Comparison of ENCODE assay signal across 20 cellular contexts in genomic region chr10:126659750-126660149, GRCh38.
"Had no signal": no experiment of that assay in that cellular context is flagged by ENCODE, and none has a peak within 500 bp of the region (broad histone marks: within the 10 kb centered on the region; RNA-seq: fewer than 3 reads in every experiment).

No MANE protein-coding gene starts in this region.

- ATAC-seq: effector memory CD8-positive, alpha-beta T cell; left lobe of liver; mucosa of descending colon; sciatic nerve; stimulated activated memory B cell treated with anti-CD40 and anti-IgM and Interleukin-4, amounts not matched to agents 10 μg/mL and 1 μg/mL and 100 μg/mL, for 72 hours; stimulated activated naive CD8-positive, alpha-beta T cell treated with anti-CD3 and anti-CD28 coated beads, Interleukin-15, Interleukin-2, amounts not matched to agents 100 U/mL and 50 U/mL, for 24 hours; upper lobe of right lung had no signal

- H3K27me3 ChIP-seq: colonic mucosa, esophagus squamous epithelium, neural progenitor cell, right atrium auricular region, transverse colon, upper lobe of right lung, uterus had no signal

- H3K27ac ChIP-seq: colonic mucosa, esophagus squamous epithelium, neural progenitor cell, parathyroid adenoma, prostate gland, right atrium auricular region, transverse colon, upper lobe of right lung, uterus had no signal

- DNase-seq: colonic mucosa; dermis blood vessel endothelial cell; effector memory CD8-positive, alpha-beta T cell; erythroblast; esophagus squamous epithelium; mucosa of descending colon; naive B cell; stimulated activated CD4-positive, alpha-beta T cell treated with anti-CD3 and anti-CD28 coated beads, Interleukin-2, amount 100 ng/mL, for 24 hours; stimulated activated CD4-positive, alpha-beta T cell treated with anti-CD3 and anti-CD28 coated beads, Interleukin-4, amount 100 ng/mL, for 4 hours; stimulated activated naive CD8-positive, alpha-beta T cell treated with anti-CD3 and anti-CD28 coated beads, Interleukin-15, Interleukin-2, amounts not matched to agents 100 U/mL and 50 U/mL, for 24 hours; transverse colon; upper lobe of right lung; uterus had no signal
